10 cellular contexts compared by ENCODE assay signal in genomic region chr16:81483064-81483969, GRCh38. TPM values are rescaled to one million over a fixed set of nuclear protein-coding genes. Genes with fewer than 3 reads are reported as not detected.
DNase-seq lines count a peak whose midpoint lies in the region; ATAC-seq, FAIRE-seq and TF ChIP-seq lines count a peak whose summit lies in the region.
"Had no signal": no experiment of that assay in that cellular context is flagged by ENCODE, and none has a peak within 500 bp of the region (broad histone marks: within the 10 kb centered on the region; RNA-seq: fewer than 3 reads in every experiment).

No MANE protein-coding gene starts in this region.

- H3K27ac ChIP-seq in BLaER1 (peak overlapping the region; percentile 71), GM12878 (ENCODE audit: control insufficient read depth, insufficient read depth) (no peak overlapping the region), lower lobe of right lung (peak overlapping the region; percentile 44), tibial artery (no peak overlapping the region)

- no peak for TF ChIP-seq EP300 in GM12878 (IDR thresholded peaks at IDR 0.05; ENCODE audit: borderline replicate concordance in 1 of 2, control insufficient read depth in 1 of 2, low read depth in 2 of 2, low read length in 2 of 2)

- H4K20me1 ChIP-seq in BLaER1 (peaks cover 100% of the 10 kb centered on the region), GM12878 (ENCODE audit: control insufficient read depth, insufficient read depth) (no peaks in the 10 kb centered on the region)

- TF ChIP-seq RAD21 in GM12878 (IDR thresholded peaks at IDR 0.05; ENCODE audit: insufficient read depth, low read depth, low read length), result no peak

- TF ChIP-seq POLR2A in GM12878 (IDR thresholded peaks at IDR 0.05; ENCODE audit: low read depth, low read length) (no peak), GM18505 (IDR thresholded peaks at IDR 0.05; ENCODE audit: borderline replicate concordance, extremely low read depth, insufficient read depth, insufficient read length) (no peak)

- H3K79me2 ChIP-seq in GM12878 (ENCODE audit: control insufficient read depth, insufficient read depth, low read length), result peaks cover 47% of the 10 kb centered on the region

- DNase-seq in M059J (ENCODE audit: low read depth), result peak; percentile 32
- no peak for DNase-seq in GM12878 (ENCODE audit: low read depth, low spot score)
- DNase-seq in lower lobe of right lung, result no peak
- no peak for DNase-seq in GM13977 (ENCODE audit: low spot score)
- no peak for DNase-seq in tibial artery
- DNase-seq: kidney glomerular epithelial cell, NCI-H2227 treated with DMSO at 0.1 percent for 48 hours had no signal

- POLR2A ChIA-PET in GM12878 (lab: Charles Lee), result interaction anchor here (0.5 to 3.8 kb wide), 4 partner anchors 13 to 40 kb away, joined by 3 to 16 read pairs (median 8); no protein-coding TSS in a partner anchor

- in situ Hi-C loops in GM12878 (cut with MboI) (no loop called here), GM13977 (cut with MboI; ENCODE audit: low pct_unique_long_range_greater_than_20kb, low sequenced_read_pairs, unreplicated experiment) (no loop called here)

- intact Hi-C loops in GM12878 (cut with micrococcal nuclease; ENCODE audit: unreplicated experiment), result loop anchor here (10.0 kb wide), 1 partner anchor 331 kb away; no protein-coding TSS in a partner anchor
- intact Hi-C loops in lower lobe of right lung (cut with DNase I), result no loop called here
- intact Hi-C loops in tibial artery (cut with DNase I; ENCODE audit: low total_unique reads), result no loop called here

- SMC1A ChIA-PET in GM12878 (lab: Charles Lee; ENCODE audit: uncharacterized antibody, unreplicated experiment), result interaction anchor here (1.5 to 6.3 kb wide), 5 partner anchors 33 to 232 kb away, joined by 3 to 38 read pairs (median 18); no protein-coding TSS in a partner anchor

- RAD21 ChIA-PET in GM12878 (lab: Charles Lee; ENCODE audit: unreplicated experiment), result interaction anchor here (1.0 to 2.8 kb wide), 7 partner anchors 13 to 140 kb away, joined by 3 to 14 read pairs (median 4); no protein-coding TSS in a partner anchor

- H3K4me3 ChIP-seq in BLaER1 (no peak overlapping the region), GM12878 (no peak overlapping the region), lower lobe of right lung (no peak overlapping the region), tibial artery (no peak overlapping the region)

- CTCF ChIA-PET in GM12878 (lab: Yijun Ruan, JAX), result interaction anchor here (0.5 to 1.7 kb wide), 7 partner anchors 37 to 698 kb away, joined by 3 to 6 read pairs (median 3); no protein-coding TSS in a partner anchor

- H2AFZ ChIP-seq in GM12878 (ENCODE audit: control insufficient read depth, low read depth, low read length), result no peak overlapping the region

- H3K9ac ChIP-seq in BLaER1 (no peak overlapping the region; the same call in 1 of the 2 replicates), GM12878 (ENCODE audit: control insufficient read depth, insufficient read depth, low read length) (no peak overlapping the region)

- H3K27me3 ChIP-seq in BLaER1 (no peaks in the 10 kb centered on the region), GM12878 (replicated peaks in 1 of 2; ENCODE audit: control insufficient read depth in 2 of 2, insufficient read depth in 2 of 2, low read length in 1 of 2) (no peaks in the 10 kb centered on the region), lower lobe of right lung (ENCODE audit: low read depth) (no peaks in the 10 kb centered on the region), tibial artery (no peaks in the 10 kb centered on the region)

- TF ChIP-seq CTCF in GM12878 (IDR thresholded peaks at IDR 0.05 in 2 of 3, conservative IDR thresholded peaks at IDR 0.05 in 1 of 3; ENCODE audit: control insufficient read depth in 2 of 3, extremely low read depth in 1 of 3, insufficient read depth in 1 of 3, low read depth in 3 of 3, low read length in 3 of 3) (no peak), lower lobe of right lung (IDR thresholded peaks at IDR 0.05) (no peak), GM13977 (IDR thresholded peaks at IDR 0.05; ENCODE audit: extremely low read depth, insufficient read depth, missing control alignments) (no peak), tibial artery (IDR thresholded peaks at IDR 0.05) (no peak)

- BruUV-seq in GM12878 (replicated peaks; lab: Mats Ljungman, UMichigan), result no TSS peak

- H3K36me3 ChIP-seq in BLaER1 (peaks cover 42% of the 10 kb centered on the region), GM12878 (ENCODE audit: control insufficient read depth in 2 of 2, insufficient read depth in 2 of 2, low read length in 1 of 2) (peaks cover 0 to 4% of the 10 kb centered on the region in 2 experiments; a peak in 3 of 4 replicates), lower lobe of right lung (no peaks in the 10 kb centered on the region), tibial artery (no peaks in the 10 kb centered on the region)

- H3K4me1 ChIP-seq in BLaER1 (peaks cover 100% of the 10 kb centered on the region), GM12878 (ENCODE audit: control insufficient read depth, insufficient read depth, low read length) (peaks cover 42% of the 10 kb centered on the region), lower lobe of right lung (peaks cover 100% of the 10 kb centered on the region), tibial artery (peaks cover 0 to 21% (median 11%) of the 10 kb centered on the region in 4 donors)

- H3K9me3 ChIP-seq in BLaER1, result no peaks in the 10 kb centered on the region
- H3K9me3 ChIP-seq in GM12878 (replicated peaks; ENCODE audit: control insufficient read depth, insufficient read depth, low read length), result no peaks in the 10 kb centered on the region
- H3K9me3 ChIP-seq in lower lobe of right lung, result no peaks in the 10 kb centered on the region
- H3K9me3 ChIP-seq in tibial artery, result no peaks in the 10 kb centered on the region

- no peak for FAIRE-seq in GM12878 (lab: Jason Lieb, UNC)

- H3K4me2 ChIP-seq in BLaER1, result peak overlapping the region; percentile 79
- H3K4me2 ChIP-seq in GM12878 (ENCODE audit: control insufficient read depth, insufficient read depth), result no peak overlapping the region

- 82% methylated on average over 10 of the region's 10 CpGs for WGBS in GM12878 (ENCODE audit: insufficient coverage, insufficient replicate concordance, low lambda C conversion rate, missing lambda C conversion rate)

- ATAC-seq in GM12878 (no peak), lower lobe of right lung (no peak), GM18505 (IDR thresholded peaks at IDR 0.05; ENCODE audit: unreplicated experiment) (no peak), HG03521 (IDR thresholded peaks at IDR 0.05; ENCODE audit: unreplicated experiment) (no peak)

TF ChIP-seq in GM12878, 131 proteins besides CTCF, POLR2A, EP300 and RAD21:
- no peak for TF ChIP-seq ELK1 (IDR thresholded peaks at IDR 0.05; ENCODE audit: low read depth, low read length)
- TF ChIP-seq ZNF217 (IDR thresholded peaks at IDR 0.05), result peak; percentile 35; the same call in 1 of the 2 replicates
TF ChIP-seq in GM12878: peak in this region for 1.

RNA-seq across cellular contexts. Expression of gene CMIP, which starts 38.7 kb away (rescaled TPM):
- 7.2 and 15.8 TPM in 2 replicates for total RNA-seq in M059J (2014; rRNA removed; shearing (Covaris generic))
- total RNA-seq in GM12878 (2013; cell fraction: nucleolus; rRNA removed), result 68.0 and 69.9 TPM in 2 replicates
- total RNA-seq in GM12878 (2014; rRNA removed) (4.6 and 5.1 TPM in 2 replicates), GM12878 (2014; rRNA removed; fragmentation: Illumina TruSeq; extraction: Trizol) (5.4 and 6.3 TPM in 2 replicates), GM12878 (2021) (41.7 and 43.2 TPM in 2 replicates), lower lobe of right lung (77.4 TPM)
- 8.0 TPM for polyA plus RNA-seq in GM12878 (2011; ENCODE audit: low read depth)
- polyA plus RNA-seq in GM12878 (2011; rRNA removed) (2.1 and 3.8 TPM in 2 replicates), GM12878 (2014; fragmentation: Illumina TruSeq; extraction: Trizol) (13.6 and 16.8 TPM in 2 replicates), GM12878 (2014; fragmentation: Nextera tagmentation; extraction: Ambion mirVana) (1 to 10 TPM; 1.4 to 1.7 TPM), GM12878 (2014; rRNA removed) (11.3 and 12.8 TPM in 2 replicates), GM12878 (2016; fragmentation: Nextera tagmentation; extraction: Ambion mirVana) (1 to 10 TPM; 1.2 to 1.5 TPM)
- 7.6 and 13.2 TPM in 2 replicates for polyA plus RNA-seq in GM12878 (2011; cell fraction: cytosol; rRNA removed)
- 20.8 and 26.8 TPM in 2 replicates for polyA plus RNA-seq in GM12878 (2011; cell fraction: nucleus; rRNA removed)
- 18.2 and 19.7 TPM in 2 replicates for polyA plus RNA-seq in GM12878 (2012)
- 13.8 and 19.1 TPM in 2 replicates for polyA minus RNA-seq in GM12878 (2011; rRNA and poly(A)+ RNA removed)
- polyA minus RNA-seq in GM12878 (2011; cell fraction: cytosol; rRNA and poly(A)+ RNA removed), result 15.9 and 18.3 TPM in 2 replicates
- polyA minus RNA-seq in GM12878 (2011; cell fraction: nucleus; rRNA and poly(A)+ RNA removed), result 13.7 and 25.9 TPM in 2 replicates

Comparison
In these comparisons a context has a peak if more than half of its experiments do, and no peak if none do; other contexts are left out.
1. H3K27ac ChIP-seq: peak in BLaER1 (single experiment) and lower lobe of right lung (single experiment); none in GM12878 (single experiment) and tibial artery (0 of 2).